ENCODE assay signal across 8 cellular contexts in genomic region chr11:62552465-62552782, GRCh38. TPM values are rescaled to one million over a fixed set of nuclear protein-coding genes. Genes with fewer than 3 reads are reported as not detected.
DNase-seq lines count a peak whose midpoint lies in the region; ATAC-seq and TF ChIP-seq lines count a peak whose summit lies in the region.

No MANE protein-coding gene starts in this region.

- H3K27ac ChIP-seq in adrenal gland (peak overlapping the region; percentile 78 to 96 (median 86)), left lung (peak overlapping the region; percentile 95 to 97), transverse colon (peak overlapping the region; percentile 96 to 100 (median 97))

- peaks cover 7% of the 10 kb centered on the region for H3K36me3 Mint-ChIP-seq in activated T-cell treated with anti-CD3 and anti-CD28 coated beads, Interleukin-2, amount 50 U/mL, for 4 hours (ENCODE audit: insufficient read depth)

- in situ Hi-C loops in transverse colon (cut with MboI; ENCODE audit: low pct_ligation_motif_present in 1 of 4, low pct_unique_long_range_greater_than_20kb in 1 of 4, low sequenced_read_pairs in 3 of 4) = loop anchor here in 2 of 4 donors (10.0 kb wide), 1 partner anchor 128 kb away; no protein-coding TSS in a partner anchor

- WGBS in adrenal gland, 4 donors = 58 to 64% (median 61%) methylated on average over 4 of the region's 4 CpGs
- 47 to 48% methylated on average over 3 to 4 of the region's 4 CpGs for WGBS in transverse colon (ENCODE audit: low coverage in 1 of 2), 2 donors

- peaks cover 46 to 75% of the 10 kb centered on the region in 2 donors for H3K4me1 ChIP-seq in adrenal gland (replicated peaks in 1 of 2)
- peaks cover 67 to 96% of the 10 kb centered on the region in 2 donors for H3K4me1 ChIP-seq in left lung
- H3K4me1 ChIP-seq in transverse colon = peaks cover 80 to 98% (median 93%) of the 10 kb centered on the region in 4 donors

- intact Hi-C loops in adrenal gland (cut with DNase I) = no loop called here
- intact Hi-C loops in left lung (cut with DNase I) = no loop called here
- intact Hi-C loops in transverse colon (cut with DNase I; ENCODE audit: low total_unique reads) = no loop called here

- peak overlapping the region; percentile 61 for H3K4me3 Mint-ChIP-seq in activated T-cell treated with anti-CD3 and anti-CD28 coated beads, Interleukin-2, amount 50 U/mL, for 4 hours

- H3K4me3 ChIP-seq in adrenal gland = no peak overlapping the region
- H3K4me3 ChIP-seq in left lung = no peak overlapping the region
- H3K4me3 ChIP-seq in transverse colon = peak overlapping the region in 1 of 4 donors; percentile 25

- H3K27me3 Mint-ChIP-seq in activated T-cell treated with anti-CD3 and anti-CD28 coated beads, Interleukin-2, amount 50 U/mL, for 4 hours (ENCODE audit: low read depth) = no peaks in the 10 kb centered on the region

- no peak for TF ChIP-seq POLR2A in adrenal gland (IDR thresholded peaks at IDR 0.05)
- no peak for TF ChIP-seq POLR2A in transverse colon (IDR thresholded peaks at IDR 0.05)

- H3K9me3 ChIP-seq in adrenal gland (replicated peaks in 1 of 3) (no peaks in the 10 kb centered on the region), left lung (no peaks in the 10 kb centered on the region), transverse colon (no peaks in the 10 kb centered on the region)

- H3K36me3 ChIP-seq in adrenal gland (replicated peaks in 1 of 2) (no peaks in the 10 kb centered on the region), left lung (peaks cover 0 to 3% of the 10 kb centered on the region in 2 donors), transverse colon (no peaks in the 10 kb centered on the region)

- TF ChIP-seq CTCF in adrenal gland (IDR thresholded peaks at IDR 0.05) (no peak), left lung (IDR thresholded peaks at IDR 0.05) (no peak), transverse colon (IDR thresholded peaks at IDR 0.05) (no peak), GM10266 (IDR thresholded peaks at IDR 0.05; ENCODE audit: control insufficient read depth, insufficient read depth, low read depth, missing control alignments) (no peak)

- H3K27me3 ChIP-seq in adrenal gland (no peaks in the 10 kb centered on the region), left lung (peaks cover 0 to 7% of the 10 kb centered on the region in 2 donors), transverse colon (no peaks in the 10 kb centered on the region)

- ATAC-seq in activated T-cell treated with anti-CD3 and anti-CD28 coated beads, Interleukin-2, amount 50 U/mL, for 4 hours = no peak
- no peak for ATAC-seq in left lung

- H3K9me3 Mint-ChIP-seq in activated T-cell treated with anti-CD3 and anti-CD28 coated beads, Interleukin-2, amount 50 U/mL, for 4 hours = no peaks in the 10 kb centered on the region

- H3K4me1 Mint-ChIP-seq in activated T-cell treated with anti-CD3 and anti-CD28 coated beads, Interleukin-2, amount 50 U/mL, for 4 hours (ENCODE audit: low read depth) = peaks cover 87% of the 10 kb centered on the region

- no peak for DNase-seq in activated T-cell treated with anti-CD3 and anti-CD28 coated beads, Interleukin-2, amount 50 U/mL, for 4 hours
- no peak for DNase-seq in activated T-cell treated with anti-CD3 and anti-CD28 coated beads, Interleukin-2, amount 50 U/mL, for 1 hour
- DNase-seq in adrenal gland (no peak), left lung (no peak), transverse colon (no peak), SIG-M5 (lab: John Stamatoyannopoulos, UW) (no peak), NCI-H128 (lab: John Stamatoyannopoulos, UW; ENCODE audit: unreplicated experiment) (no peak), GM10266 (ENCODE audit: extremely low spot score) (no peak)

- TF ChIP-seq EP300 in transverse colon (IDR thresholded peaks at IDR 0.05; ENCODE audit: low read depth) = no peak

RNA-seq across cellular contexts. Expression of gene AHNAK, which starts 5.8 kb away (rescaled TPM):
- total RNA-seq in activated T-cell treated with anti-CD3 and anti-CD28 coated beads, Interleukin-2, amount 50 U/mL, for 4 hours = 10 to 100 TPM; 12.3 to 22.7 (median 13.3) TPM
- total RNA-seq in adrenal gland = 100 to 1,000 TPM; 121 to 307 (median 204) TPM
- 10 to 100 TPM; 32.0 to 35.4 (median 32.7) TPM for polyA plus RNA-seq in adrenal gland
- total RNA-seq in left lung = 100 to 1,000 TPM; 437 to 636 TPM
- total RNA-seq in transverse colon = 1,000 to 10,000 TPM in 1 of 4 donors, 100 to 1,000 TPM in 3; 561 to 1,032 (median 742) TPM

RNA-seq across cellular contexts. Expression of gene EEF1G, which starts 21.3 kb away (rescaled TPM):
- 1,000 to 10,000 TPM; 1,775 to 1,880 (median 1,879) TPM for total RNA-seq in activated T-cell treated with anti-CD3 and anti-CD28 coated beads, Interleukin-2, amount 50 U/mL, for 4 hours
- 1,000 to 10,000 TPM in 6 of 8 donors, 100 to 1,000 TPM in 2; 943 to 1,585 (median 1,183) TPM for total RNA-seq in adrenal gland
- 1,000 to 10,000 TPM in 1 of 3 donors, 100 to 1,000 TPM in 2; 646 to 1,257 (median 934) TPM for polyA plus RNA-seq in adrenal gland
- 1,000 to 10,000 TPM in 1 of 2 donors, 100 to 1,000 TPM in 1; 973 to 1,076 TPM for total RNA-seq in left lung
- 1,000 to 10,000 TPM in 3 of 4 donors, 100 to 1,000 TPM in 1; 337 to 1,276 (median 1,207) TPM for total RNA-seq in transverse colon

RNA-seq across cellular contexts. Expression of gene TUT1, which starts 38.9 kb away (rescaled TPM):
- total RNA-seq in activated T-cell treated with anti-CD3 and anti-CD28 coated beads, Interleukin-2, amount 50 U/mL, for 4 hours = 10 to 100 TPM; 39.4 to 46.1 (median 41.6) TPM
- total RNA-seq in adrenal gland (10 to 100 TPM in 7 of 8 donors, 1 to 10 TPM in 1; 7.0 to 32.4 (median 15.5) TPM), left lung (10 to 100 TPM; 12.6 to 19.8 TPM), transverse colon (10 to 100 TPM in 2 of 4 donors, 1 to 10 TPM in 2; 6.0 to 12.4 (median 9.8) TPM)
- polyA plus RNA-seq in adrenal gland = 10 to 100 TPM in 2 of 3 donors, 1 to 10 TPM in 1; 9.4 to 67.6 (median 34.0) TPM

RNA-seq across cellular contexts. Expression of gene MTA2, which starts 49.2 kb away (rescaled TPM):
- total RNA-seq in activated T-cell treated with anti-CD3 and anti-CD28 coated beads, Interleukin-2, amount 50 U/mL, for 4 hours = 100 to 1,000 TPM; 217 to 224 (median 220) TPM
- total RNA-seq in adrenal gland = 10 to 100 TPM; 66.9 to 97.3 (median 74.3) TPM
- polyA plus RNA-seq in adrenal gland = 10 to 100 TPM; 66.5 to 82.4 (median 73.5) TPM
- 10 to 100 TPM; 67.1 to 86.0 TPM for total RNA-seq in left lung
- 10 to 100 TPM; 42.0 to 80.1 (median 62.1) TPM for total RNA-seq in transverse colon

Comparison
In these comparisons a context has a peak if more than half of its experiments do, and no peak if none do; other contexts are left out.
1. RNA of gene AHNAK, which starts 5.8 kb away (total RNA-seq): 561 to 1,032 TPM in transverse colon, 437 to 636 TPM in left lung and 121 to 307 TPM in adrenal gland; 12.3 to 22.7 TPM in activated T-cell treated with anti-CD3 and anti-CD28 coated beads, Interleukin-2, amount 50 U/mL, for 4 hours; every median in the first group is over 4 times any median in the second.
2. Peak in every context shown above with its lines, with median percentiles within 50 percentile points of each other: H3K27ac ChIP-seq.